In genomic region chr5:138632900-138633489, GRCh38 we compare ENCODE assay signal across 8 cellular contexts. TPM values are rescaled to one million over a fixed set of nuclear protein-coding genes. Genes with fewer than 3 reads are reported as not detected.
A peak's percentile ranks its signal among the peaks of the same experiment; 100 is the strongest.
DNase-seq lines count a peak whose midpoint lies in the region; ATAC-seq, FAIRE-seq and TF ChIP-seq lines count a peak whose summit lies in the region.

No MANE protein-coding gene starts in this region.

- no peaks in the 10 kb centered on the region for H3K4me1 ChIP-seq in effector memory CD4-positive, alpha-beta T cell (ENCODE audit: control insufficient read depth, insufficient read depth, low read length, poor library complexity, severe bottlenecking)

- H3K4me3 Mint-ChIP-seq in activated T-helper 1 cell treated with anti-CD3 and anti-CD28 coated beads, Interleukin-12 subunit alpha, Interleukin-12 subunit beta, Interleukin-2, Interleukin-4 antibody, amounts not matched to agents 30 ng/mL and 10 ng/mL and 1 ng/mL, durations not matched to agents 14 hours and 24 hours and 36 hours, result no peak overlapping the region

- no peaks in the 10 kb centered on the region for H3K9me3 Mint-ChIP-seq in activated T-helper 1 cell treated with anti-CD3 and anti-CD28 coated beads, Interleukin-12 subunit alpha, Interleukin-12 subunit beta, Interleukin-2, Interleukin-4 antibody, amounts not matched to agents 30 ng/mL and 10 ng/mL and 1 ng/mL, durations not matched to agents 14 hours and 24 hours and 36 hours

- H3K36me3 Mint-ChIP-seq in activated T-helper 1 cell treated with anti-CD3 and anti-CD28 coated beads, Interleukin-12 subunit alpha, Interleukin-12 subunit beta, Interleukin-2, Interleukin-4 antibody, amounts not matched to agents 30 ng/mL and 10 ng/mL and 1 ng/mL, durations not matched to agents 14 hours and 24 hours and 36 hours (ENCODE audit: low read depth), result no peaks in the 10 kb centered on the region

- H3K27me3 Mint-ChIP-seq in activated T-helper 1 cell treated with anti-CD3 and anti-CD28 coated beads, Interleukin-12 subunit alpha, Interleukin-12 subunit beta, Interleukin-2, Interleukin-4 antibody, amounts not matched to agents 30 ng/mL and 10 ng/mL and 1 ng/mL, durations not matched to agents 14 hours and 24 hours and 36 hours (ENCODE audit: insufficient read depth), result peaks cover 29% of the 10 kb centered on the region

- intact Hi-C loops in activated T-helper 1 cell treated with anti-CD3 and anti-CD28 coated beads, Interleukin-12 subunit alpha, Interleukin-12 subunit beta, Interleukin-2, Interleukin-4 antibody, amounts not matched to agents 30 ng/mL and 10 ng/mL and 1 ng/mL, durations not matched to agents 14 hours and 24 hours and 36 hours (cut with micrococcal nuclease), result loop anchor here (1.0 kb wide), 1 partner anchor 54 kb away; no protein-coding TSS in a partner anchor

- no peaks in the 10 kb centered on the region for H3K4me1 Mint-ChIP-seq in activated T-helper 1 cell treated with anti-CD3 and anti-CD28 coated beads, Interleukin-12 subunit alpha, Interleukin-12 subunit beta, Interleukin-2, Interleukin-4 antibody, amounts not matched to agents 30 ng/mL and 10 ng/mL and 1 ng/mL, durations not matched to agents 14 hours and 24 hours and 36 hours (ENCODE audit: low read depth)

- TF ChIP-seq POLR2A in GM12891 (IDR thresholded peaks at IDR 0.05; ENCODE audit: low read depth, low read length), result no peak

- peak; percentile 61 for FAIRE-seq in GM12891 (lab: Jason Lieb, UNC)

- no peaks in the 10 kb centered on the region for H3K36me3 ChIP-seq in effector memory CD4-positive, alpha-beta T cell (ENCODE audit: control insufficient read depth, insufficient read depth, low read length)

- H3K27ac ChIP-seq in effector memory CD4-positive, alpha-beta T cell (ENCODE audit: insufficient read depth, low read length, poor library complexity, severe bottlenecking), result no peak overlapping the region

- H3K27me3 ChIP-seq in effector memory CD4-positive, alpha-beta T cell (replicated peaks; ENCODE audit: control insufficient read depth, insufficient read depth, low read length, poor library complexity, severe bottlenecking), result peaks cover 14% of the 10 kb centered on the region

- DNase-seq in AG08395 (ENCODE audit: low spot score) (peak; percentile 51), GM12891 (ENCODE audit: insufficient read length, low spot score) (peak; percentile 15), RPMI8226 (peak; percentile 41), midbrain (lab: John Stamatoyannopoulos, UW) (peak; percentile 74), activated T-cell treated with anti-CD3 and anti-CD28 coated beads for 4 hours (no peak)
- DNase-seq in effector memory CD4-positive, alpha-beta T cell, result no peak
- DNase-seq in activated T-helper 1 cell treated with anti-CD3 and anti-CD28 coated beads, Interleukin-12 subunit alpha, Interleukin-12 subunit beta, Interleukin-2, Interleukin-4 antibody, amounts not matched to agents 30 ng/mL and 10 ng/mL and 1 ng/mL, durations not matched to agents 14 hours and 24 hours and 36 hours (ENCODE audit: low spot score), result no peak

- ATAC-seq in esophagus mucosa, result peak; percentile 44

- no peaks in the 10 kb centered on the region for H3K9me3 ChIP-seq in effector memory CD4-positive, alpha-beta T cell (ENCODE audit: control insufficient read depth, low read length)

- no peak overlapping the region for H3K4me3 ChIP-seq in effector memory CD4-positive, alpha-beta T cell (ENCODE audit: insufficient read depth, low read depth, low read length, poor library complexity, severe bottlenecking)

- no peak overlapping the region for H3K27ac Mint-ChIP-seq in activated T-helper 1 cell treated with anti-CD3 and anti-CD28 coated beads, Interleukin-12 subunit alpha, Interleukin-12 subunit beta, Interleukin-2, Interleukin-4 antibody, amounts not matched to agents 30 ng/mL and 10 ng/mL and 1 ng/mL, durations not matched to agents 14 hours and 24 hours and 36 hours

TF ChIP-seq in GM12891, 5 proteins besides CTCF, POLR2A, EP300 and RAD21:
- TF ChIP-seq SPI1 (IDR thresholded peaks at IDR 0.05; ENCODE audit: low read depth, low read length) (no peak), POU2F2 (IDR thresholded peaks at IDR 0.05; ENCODE audit: low read depth, low read length) (no peak)
TF ChIP-seq in GM12891: peak in this region for 0.

RNA-seq across cellular contexts. Expression of gene HSPA9, which starts 57.8 kb away (rescaled TPM):
- 181 TPM for polyA plus RNA-seq in GM12891 (2012; ENCODE audit: low read depth, missing spikeins)
- total RNA-seq in esophagus mucosa, result 176 TPM
- total RNA-seq in activated T-helper 1 cell treated with anti-CD3 and anti-CD28 coated beads, Interleukin-12 subunit alpha, Interleukin-12 subunit beta, Interleukin-2, Interleukin-4 antibody, amounts not matched to agents 30 ng/mL and 10 ng/mL and 1 ng/mL, durations not matched to agents 14 hours and 24 hours and 36 hours, result 372 and 383 TPM in 2 replicates

Comparison
In these comparisons a context has a peak if more than half of its experiments do, and no peak if none do; other contexts are left out.
1. DNase-seq: peak in AG08395 (single experiment), GM12891 (single experiment), RPMI8226 (single experiment) and midbrain (single experiment); none in effector memory CD4-positive, alpha-beta T cell (0 of 3), activated T-cell treated with anti-CD3 and anti-CD28 coated beads for 4 hours (single experiment) and activated T-helper 1 cell treated with anti-CD3 and anti-CD28 coated beads, Interleukin-12 subunit alpha, Interleukin-12 subunit beta, Interleukin-2, Interleukin-4 antibody, amounts not matched to agents 30 ng/mL and 10 ng/mL and 1 ng/mL, durations not matched to agents 14 hours and 24 hours and 36 hours (single experiment).